8 cellular contexts compared by ENCODE assay signal in the genomic region with DNA sequence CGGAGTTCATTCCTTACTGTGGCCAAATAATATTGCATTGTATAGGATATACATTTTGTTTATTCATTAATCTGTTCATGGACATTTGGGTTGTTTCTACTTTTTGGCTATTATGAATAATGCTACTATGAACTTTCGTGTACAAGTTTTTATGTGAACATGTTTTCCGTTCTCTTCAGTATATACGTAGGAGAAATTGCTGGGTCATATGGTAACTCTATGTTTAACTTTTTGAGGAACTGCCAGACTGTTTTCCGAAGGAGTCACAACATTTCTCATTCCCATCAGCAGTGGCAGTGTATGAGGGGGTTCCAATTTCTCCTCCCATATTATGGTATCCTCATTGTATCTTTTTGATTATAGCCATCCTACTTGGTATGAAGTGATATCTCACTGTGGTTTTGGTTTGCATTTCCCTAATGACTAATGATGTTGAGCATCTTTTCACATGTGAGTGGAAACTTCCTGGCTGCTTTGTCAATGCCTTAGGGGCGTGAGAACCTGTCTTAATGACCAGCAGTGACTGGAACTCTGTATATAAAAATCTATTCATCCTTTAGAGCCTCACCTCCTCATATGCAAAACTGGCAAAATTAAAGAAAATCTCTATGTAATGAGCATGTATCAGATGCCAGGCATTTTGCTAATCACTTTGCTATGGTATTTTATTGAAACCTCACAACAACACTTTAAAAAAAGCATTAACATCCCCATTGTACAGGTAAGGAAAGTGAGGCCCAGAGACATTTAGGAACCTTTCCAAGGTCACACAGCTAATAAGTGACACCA. TPM values are rescaled to one million over a fixed set of nuclear protein-coding genes. Genes with fewer than 3 reads are reported as not detected.
DNase-seq lines count a peak whose midpoint lies in the region; ATAC-seq and TF ChIP-seq lines count a peak whose summit lies in the region.

No MANE protein-coding gene starts in this region.

- peak; percentile 63 for DNase-seq in AG20443 (ENCODE audit: low spot score)
- DNase-seq in activated CD8-positive, alpha-beta T cell treated with anti-CD3 and anti-CD28 coated beads, Interleukin-2, amount 10 ng/mL, durations not matched to agents 7 days and 5 days, result peak; percentile 44
- peak; percentile 43 for DNase-seq in kidney epithelial cell (ENCODE audit: low read depth)
- DNase-seq in right atrium auricular region (ENCODE audit: low spot score), result no peak

- H3K9me3 Mint-ChIP-seq in activated CD8-positive, alpha-beta T cell treated with anti-CD3 and anti-CD28 coated beads, Interleukin-2, amount 10 ng/mL, durations not matched to agents 7 days and 5 days (ENCODE audit: insufficient read depth), result peaks cover 6% of the 10 kb centered on the region

- POLR2A ChIA-PET in activated CD8-positive, alpha-beta T cell treated with anti-CD3 and anti-CD28 coated beads, Interleukin-2, amount 10 ng/mL, durations not matched to agents 7 days and 5 days (lab: Charles Lee), result interaction anchor here (1.1 to 3.7 kb wide), 7 partner anchors 20 to 82 kb away, joined by 3 to 37 read pairs (median 6); a partner anchor contains a TSS

- H3K4me1 Mint-ChIP-seq in activated CD8-positive, alpha-beta T cell treated with anti-CD3 and anti-CD28 coated beads, Interleukin-2, amount 10 ng/mL, durations not matched to agents 7 days and 5 days (ENCODE audit: low read depth), result peaks cover 85% of the 10 kb centered on the region

- no peaks in the 10 kb centered on the region for H3K27me3 Mint-ChIP-seq in activated CD8-positive, alpha-beta T cell treated with anti-CD3 and anti-CD28 coated beads, Interleukin-2, amount 10 ng/mL, durations not matched to agents 7 days and 5 days (ENCODE audit: low read depth)

- no peak for TF ChIP-seq CTCF in kidney epithelial cell (IDR thresholded peaks at IDR 0.05; ENCODE audit: insufficient read depth, low read length, poor library complexity, severe bottlenecking)
- TF ChIP-seq CTCF in right atrium auricular region (IDR thresholded peaks at IDR 0.05), result no peak

- H3K4me3 ChIP-seq in kidney epithelial cell (ENCODE audit: low read depth, low read length) (no peak overlapping the region), right atrium auricular region (no peak overlapping the region)

- ATAC-seq in HG03175 (IDR thresholded peaks at IDR 0.05; ENCODE audit: unreplicated experiment), result peak; percentile 39
- peak; percentile 21 for ATAC-seq in activated CD8-positive, alpha-beta T cell treated with anti-CD3 and anti-CD28 coated beads, Interleukin-2, amount 10 ng/mL, durations not matched to agents 7 days and 5 days
- ATAC-seq in HG02870 (IDR thresholded peaks at IDR 0.05; ENCODE audit: unreplicated experiment), result no peak
- ATAC-seq in GM21381 (IDR thresholded peaks at IDR 0.05; ENCODE audit: unreplicated experiment), result no peak
- no peak for ATAC-seq in GM21528 (IDR thresholded peaks at IDR 0.05; ENCODE audit: low FRiP score, unreplicated experiment)

- H3K4me1 ChIP-seq in right atrium auricular region, result peaks cover 0 to 9% of the 10 kb centered on the region in 2 donors

- CTCF ChIA-PET in activated CD8-positive, alpha-beta T cell treated with anti-CD3 and anti-CD28 coated beads, Interleukin-2, amount 10 ng/mL, durations not matched to agents 7 days and 5 days (lab: Charles Lee), result interaction anchor here (1.1 to 5.2 kb wide), 10 partner anchors 29 to 83 kb away, joined by 4 to 43 read pairs (median 18); a partner anchor contains a TSS

- H3K27ac ChIP-seq in right atrium auricular region, result peak overlapping the region in 1 of 2 donors; percentile 48

- H3K4me3 Mint-ChIP-seq in activated CD8-positive, alpha-beta T cell treated with anti-CD3 and anti-CD28 coated beads, Interleukin-2, amount 10 ng/mL, durations not matched to agents 7 days and 5 days, result peak overlapping the region; percentile 78

- H3K36me3 Mint-ChIP-seq in activated CD8-positive, alpha-beta T cell treated with anti-CD3 and anti-CD28 coated beads, Interleukin-2, amount 10 ng/mL, durations not matched to agents 7 days and 5 days (ENCODE audit: low read depth), result peaks cover 35% of the 10 kb centered on the region

- peak overlapping the region; percentile 98 for H3K27ac Mint-ChIP-seq in activated CD8-positive, alpha-beta T cell treated with anti-CD3 and anti-CD28 coated beads, Interleukin-2, amount 10 ng/mL, durations not matched to agents 7 days and 5 days

- H3K27me3 ChIP-seq in kidney epithelial cell (ENCODE audit: control insufficient read depth, insufficient read depth, low read length), result no peaks in the 10 kb centered on the region
- no peaks in the 10 kb centered on the region for H3K27me3 ChIP-seq in right atrium auricular region

- H3K9me3 ChIP-seq in right atrium auricular region, result no peaks in the 10 kb centered on the region

- H3K36me3 ChIP-seq in kidney epithelial cell (ENCODE audit: control insufficient read depth, insufficient read depth, low read length) (no peaks in the 10 kb centered on the region), right atrium auricular region (peaks cover 8% of the 10 kb centered on the region)

RNA-seq across cellular contexts. Expression of a gene that starts 47.8 kb away (rescaled TPM):
- 10 to 100 TPM; 90.1 to 90.9 TPM for total RNA-seq in activated CD8-positive, alpha-beta T cell treated with anti-CD3 and anti-CD28 coated beads, Interleukin-2, amount 10 ng/mL, durations not matched to agents 7 days and 5 days
- total RNA-seq in kidney epithelial cell (83.7 and 87.8 TPM in 2 replicates), right atrium auricular region (10 to 100 TPM in 1 of 2 donors, 1 to 10 TPM in 1; 8.0 to 15.4 TPM)

Comparison
In these comparisons a context has a peak if more than half of its experiments do, and no peak if none do; other contexts are left out.
1. ATAC-seq: peak in HG03175 (single experiment) and activated CD8-positive, alpha-beta T cell treated with anti-CD3 and anti-CD28 coated beads, Interleukin-2, amount 10 ng/mL, durations not matched to agents 7 days and 5 days (single experiment); none in HG02870 (single experiment), GM21381 (single experiment) and GM21528 (single experiment).